11 cellular contexts compared by ENCODE assay signal in genomic region chr9:100670719-100671118, GRCh38.
DNase-seq lines count a peak whose midpoint lies in the region; ATAC-seq lines count a peak whose summit lies in the region.
"Had no signal": no experiment of that assay in that cellular context is flagged by ENCODE, and none has a peak within 500 bp of the region (broad histone marks: within the 10 kb centered on the region; RNA-seq: fewer than 3 reads in every experiment).

No MANE protein-coding gene starts in this region.

- no peak overlapping the region for H3K4ac ChIP-seq in mesenchymal stem cell (ENCODE audit: low read depth in 1 of 2, low read length in 2 of 2)

- H2AK5ac ChIP-seq in mesenchymal stem cell (ENCODE audit: low read length, severe bottlenecking), result no peak overlapping the region

- no peak overlapping the region for H2AFZ ChIP-seq in mesenchymal stem cell (ENCODE audit: low read depth, low read length)

- no peak overlapping the region for H3K14ac ChIP-seq in mesenchymal stem cell (ENCODE audit: low read length in 2 of 2)

- H3K79me1 ChIP-seq in mesenchymal stem cell (replicated peaks; ENCODE audit: low read length, poor library complexity, severe bottlenecking), result no peaks in the 10 kb centered on the region

- DNase-seq in DMS153 (lab: John Stamatoyannopoulos, UW) (peak; percentile 59), NCI-H748 (lab: John Stamatoyannopoulos, UW; ENCODE audit: unreplicated experiment) (peak; percentile 89), NOMO-1 treated with dmso at 0.1 percent for 144 hours (lab: John Stamatoyannopoulos, UW; ENCODE audit: unreplicated experiment) (no peak), SJCRH30 (no peak), mesenchymal stem cell (no peak)
- DNase-seq in stimulated activated CD4-positive, alpha-beta T cell treated with anti-CD3 and anti-CD28 coated beads, Interleukin-12 subunit alpha, Interleukin-12 subunit beta, amount 100 ng/mL, for 4 hours, result no peak
- DNase-seq: activated naive CD4-positive, alpha-beta T cell treated with anti-CD3 and anti-CD28 coated beads, Interleukin-2, amount 10 ng/mL, durations not matched to agents 7 days and 5 days; stimulated activated CD4-positive, alpha-beta T cell treated with anti-CD3 and anti-CD28 coated beads, Interleukin-2, amount 100 ng/mL, for 48 hours had no signal

- H3K27ac ChIP-seq in SJCRH30 (no peak overlapping the region), mesenchymal stem cell (ENCODE audit: low read length, poor library complexity, severe bottlenecking) (no peak overlapping the region)
- H3K27ac ChIP-seq: neutrophil had no signal

- H3K18ac ChIP-seq in mesenchymal stem cell (ENCODE audit: low read depth in 1 of 2, low read length in 2 of 2), result no peak overlapping the region

- H4K91ac ChIP-seq in mesenchymal stem cell (ENCODE audit: low read length), result no peak overlapping the region

- H3K4me1 ChIP-seq in SJCRH30 (no peaks in the 10 kb centered on the region), mesenchymal stem cell (ENCODE audit: control insufficient read depth, insufficient read depth, low read depth, low read length) (no peaks in the 10 kb centered on the region)

- WGBS in mesenchymal stem cell, result no CpG with 5 or more reads among the region's 2 CpGs

- no peak overlapping the region for H2BK12ac ChIP-seq in mesenchymal stem cell (ENCODE audit: low read length in 2 of 2)

- no peak overlapping the region for H4K8ac ChIP-seq in mesenchymal stem cell (ENCODE audit: low read length)

- no peak overlapping the region for H3K23ac ChIP-seq in mesenchymal stem cell (ENCODE audit: low read length in 2 of 2)

- H3K9me3 ChIP-seq in SJCRH30 (replicated peaks) (no peaks in the 10 kb centered on the region), mesenchymal stem cell (ENCODE audit: control insufficient read depth, low read length) (peaks cover 2% of the 10 kb centered on the region)
- H3K9me3 ChIP-seq: neutrophil had no signal

- H3K4me2 ChIP-seq in mesenchymal stem cell (ENCODE audit: low read length, poor library complexity, severe bottlenecking), result no peak overlapping the region

- ATAC-seq in GM21447 (IDR thresholded peaks at IDR 0.05; ENCODE audit: unreplicated experiment) (peak; percentile 83), HG03469 (IDR thresholded peaks at IDR 0.05; ENCODE audit: unreplicated experiment) (peak; percentile 95)

- no peak overlapping the region for H2BK5ac ChIP-seq in mesenchymal stem cell (ENCODE audit: low read depth, low read length, poor library complexity, severe bottlenecking)

- H3K4me3 ChIP-seq in SJCRH30, result no peak overlapping the region
- no peak overlapping the region for H3K4me3 ChIP-seq in mesenchymal stem cell (ENCODE audit: insufficient read depth in 1 of 2, low read depth in 1 of 2, low read length in 2 of 2)

- H3K9ac ChIP-seq in mesenchymal stem cell (ENCODE audit: low read length), result no peak overlapping the region

- H3K36me3 ChIP-seq in SJCRH30 (no peaks in the 10 kb centered on the region), mesenchymal stem cell (ENCODE audit: control insufficient read depth in 1 of 2, insufficient read depth in 2 of 2, low read depth in 1 of 2, low read length in 2 of 2) (no peaks in the 10 kb centered on the region)
- H3K36me3 ChIP-seq: neutrophil had no signal

- H3K27me3 ChIP-seq in SJCRH30, result no peaks in the 10 kb centered on the region
- H3K27me3 ChIP-seq in mesenchymal stem cell (ENCODE audit: control insufficient read depth in 1 of 2, insufficient read depth in 1 of 2, low read length in 2 of 2), result no peaks in the 10 kb centered on the region
- H3K27me3 ChIP-seq: neutrophil had no signal

- no peak overlapping the region for H2BK15ac ChIP-seq in mesenchymal stem cell (ENCODE audit: low read depth, poor library complexity, severe bottlenecking)

- no peak overlapping the region for H2BK120ac ChIP-seq in mesenchymal stem cell (ENCODE audit: low read depth, low read length)

Comparison
In these comparisons a context has a peak if more than half of its experiments do, and no peak if none do; other contexts are left out.
1. DNase-seq: peak in DMS153 (single experiment) and NCI-H748 (single experiment); none in NOMO-1 treated with dmso at 0.1 percent for 144 hours (single experiment), stimulated activated CD4-positive, alpha-beta T cell treated with anti-CD3 and anti-CD28 coated beads, Interleukin-12 subunit alpha, Interleukin-12 subunit beta, amount 100 ng/mL, for 4 hours (single experiment), SJCRH30 (0 of 2) and mesenchymal stem cell (single experiment).